ENCODE assay signal across 8 cellular contexts in the genomic region with DNA sequence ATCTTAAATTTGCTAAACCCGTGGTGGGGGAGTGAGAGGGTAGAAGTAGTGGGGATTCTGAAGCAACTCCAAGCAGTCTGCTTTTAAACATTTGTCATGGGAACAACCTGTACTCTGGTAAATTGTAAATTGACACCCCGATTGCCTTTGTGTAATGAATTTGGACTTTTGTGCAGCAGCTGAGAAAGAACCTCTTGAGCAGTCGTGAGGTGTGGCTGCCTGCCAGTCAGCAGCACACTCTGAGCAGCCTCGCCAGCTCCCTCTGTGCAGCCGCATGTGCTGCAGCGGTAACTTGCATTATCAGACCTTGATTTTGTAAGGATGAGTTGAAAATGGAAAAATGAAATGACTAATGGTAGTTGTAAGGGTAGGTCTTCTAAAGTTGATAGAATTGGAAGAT.
DNase-seq lines count a peak whose midpoint lies in the region; ATAC-seq, FAIRE-seq and TF ChIP-seq lines count a peak whose summit lies in the region.

No MANE protein-coding gene starts in this region.

- H3K4me2 ChIP-seq in Karpas-422 (ENCODE audit: low read depth, low read length, poor library complexity, severe bottlenecking) = peak overlapping the region; percentile 39

- peak overlapping the region; percentile 78 for H3K4me3 Mint-ChIP-seq in natural killer cell treated with Interleukin-12 subunit alpha and Interleukin-12 subunit beta and Interleukin-15 and Interleukin-18, amount 100 ng/mL, for 72 hours

- H3K4me3 ChIP-seq in Karpas-422 (ENCODE audit: low read length) (no peak overlapping the region), Peyer's patch (no peak overlapping the region), choroid plexus epithelial cell (ENCODE audit: low read depth, low read length) (no peak overlapping the region)

- H3K9me3 ChIP-seq in Karpas-422 (ENCODE audit: low read length) = no peaks in the 10 kb centered on the region
- H3K9me3 ChIP-seq in Peyer's patch = no peaks in the 10 kb centered on the region

- H3K27ac ChIP-seq in Karpas-422 (ENCODE audit: low read length) = peak overlapping the region; percentile 83
- peak overlapping the region in 3 of 4 donors; percentile 27 to 59 (median 55) for H3K27ac ChIP-seq in Peyer's patch

- H4K20me1 ChIP-seq in Karpas-422 (ENCODE audit: insufficient read depth, low read depth, low read length) = no peaks in the 10 kb centered on the region

- TF ChIP-seq CTCF in Peyer's patch (IDR thresholded peaks at IDR 0.05) = no peak
- TF ChIP-seq CTCF in choroid plexus epithelial cell (conservative IDR thresholded peaks at IDR 0.05; ENCODE audit: low read depth, low read length) = peak; percentile 17

- H3K36me3 Mint-ChIP-seq in natural killer cell treated with Interleukin-12 subunit alpha and Interleukin-12 subunit beta and Interleukin-15 and Interleukin-18, amount 100 ng/mL, for 72 hours = no peaks in the 10 kb centered on the region

- peak overlapping the region; percentile 51; the same call in 1 of the 2 replicates for H3K9ac ChIP-seq in Karpas-422 (ENCODE audit: low read length)

- H3K4me1 Mint-ChIP-seq in natural killer cell treated with Interleukin-12 subunit alpha and Interleukin-12 subunit beta and Interleukin-15 and Interleukin-18, amount 100 ng/mL, for 72 hours (ENCODE audit: low read depth in 2 of 2) = peaks cover 65 to 79% of the 10 kb centered on the region in 2 donors

- H3K27ac Mint-ChIP-seq in natural killer cell treated with Interleukin-12 subunit alpha and Interleukin-12 subunit beta and Interleukin-15 and Interleukin-18, amount 100 ng/mL, for 72 hours = peak overlapping the region; percentile 85 to 96

- peaks cover 98% of the 10 kb centered on the region for H3K79me2 ChIP-seq in Karpas-422 (ENCODE audit: low read length)

- peak in 1 of 2 donors; percentile 76 for ATAC-seq in natural killer cell treated with Interleukin-12 subunit alpha and Interleukin-12 subunit beta and Interleukin-15 and Interleukin-18, amount 100 ng/mL, for 72 hours
- ATAC-seq in HG02642 (IDR thresholded peaks at IDR 0.05; ENCODE audit: poor library complexity, unreplicated experiment) = no peak

- no peaks in the 10 kb centered on the region for H3K9me2 ChIP-seq in Karpas-422 (replicated peaks; ENCODE audit: insufficient read depth, low read length)

- peaks cover 3% of the 10 kb centered on the region for H3K9me3 Mint-ChIP-seq in natural killer cell treated with Interleukin-12 subunit alpha and Interleukin-12 subunit beta and Interleukin-15 and Interleukin-18, amount 100 ng/mL, for 72 hours

- H2AFZ ChIP-seq in Karpas-422 (ENCODE audit: low read length) = no peak overlapping the region

- H3K27me3 ChIP-seq in Karpas-422 (ENCODE audit: low read length) = no peaks in the 10 kb centered on the region
- H3K27me3 ChIP-seq in Peyer's patch = no peaks in the 10 kb centered on the region

- H3K36me3 ChIP-seq in Karpas-422 (ENCODE audit: insufficient read depth, low read length) (no peaks in the 10 kb centered on the region), Peyer's patch (no peaks in the 10 kb centered on the region)

- FAIRE-seq in frontal cortex (lab: Jason Lieb, UNC) = no peak

- peaks cover 91% of the 10 kb centered on the region for H3K4me1 ChIP-seq in Karpas-422 (ENCODE audit: low read length)
- H3K4me1 ChIP-seq in Peyer's patch = peaks cover 0 to 40% (median 25%) of the 10 kb centered on the region in 4 donors

- DNase-seq in Karpas-422 (no peak), Peyer's patch (peak; percentile 44 to 78 (median 67)), choroid plexus epithelial cell (ENCODE audit: low read depth) (peak; percentile 88), GF-D8 (lab: John Stamatoyannopoulos, UW) (no peak), EL (no peak), frontal cortex (ENCODE audit: low spot score in 2 of 2) (no peak)
- DNase-seq in natural killer cell treated with Interleukin-12 subunit alpha and Interleukin-12 subunit beta and Interleukin-15 and Interleukin-18, amount 100 ng/mL, for 72 hours (ENCODE audit: low spot score) = no peak

- H3K27me3 Mint-ChIP-seq in natural killer cell treated with Interleukin-12 subunit alpha and Interleukin-12 subunit beta and Interleukin-15 and Interleukin-18, amount 100 ng/mL, for 72 hours = no peaks in the 10 kb centered on the region

- TF ChIP-seq POLR2A in Peyer's patch (IDR thresholded peaks at IDR 0.05) = no peak

Comparison
In these comparisons a context has a peak if more than half of its experiments do, and no peak if none do; other contexts are left out.
1. DNase-seq: peak in Peyer's patch (3 of 3) and choroid plexus epithelial cell (single experiment); none in Karpas-422 (single experiment), natural killer cell treated with Interleukin-12 subunit alpha and Interleukin-12 subunit beta and Interleukin-15 and Interleukin-18, amount 100 ng/mL, for 72 hours (single experiment), GF-D8 (single experiment), EL (single experiment) and frontal cortex (0 of 2).